ENCODE assay signal across 13 cellular contexts in genomic region chr1:247322849-247323586, GRCh38. TPM values are rescaled to one million over a fixed set of nuclear protein-coding genes. Genes with fewer than 3 reads are reported as not detected.
DNase-seq lines count a peak whose midpoint lies in the region; ATAC-seq and TF ChIP-seq lines count a peak whose summit lies in the region.
"Had no signal": no experiment of that assay in that cellular context is flagged by ENCODE, and none has a peak within 500 bp of the region (broad histone marks: within the 10 kb centered on the region; RNA-seq: fewer than 3 reads in every experiment).

No MANE protein-coding gene starts in this region.

- POLR2A ChIA-PET in MCF 10A (lab: Yijun Ruan, JAX) = interaction anchor here (1.5 to 1.7 kb wide), 2 partner anchors 8 to 10 kb away, joined by 5 to 7 read pairs; no protein-coding TSS in a partner anchor

- no peaks in the 10 kb centered on the region for H3K9me3 ChIP-seq in mammary epithelial cell (replicated peaks; ENCODE audit: insufficient read depth, low read length)
- H3K9me3 ChIP-seq in upper lobe of right lung = no peaks in the 10 kb centered on the region
- H3K9me3 ChIP-seq: Peyer's patch, stomach had no signal

- peaks cover 3% of the 10 kb centered on the region for H3K79me2 ChIP-seq in mammary epithelial cell (ENCODE audit: insufficient read depth, low read length)

- H3K4me1 Mint-ChIP-seq in MCF 10A (ENCODE audit: insufficient read depth, unreplicated experiment) = no peaks in the 10 kb centered on the region

- no peak overlapping the region for H3K9ac ChIP-seq in mammary epithelial cell (ENCODE audit: insufficient read depth, low read length)

- DNase-seq in MCF 10A (ENCODE audit: unreplicated experiment) (no peak), mammary epithelial cell (no peak), upper lobe of right lung (peak; percentile 40), NCI-H1930 (lab: John Stamatoyannopoulos, UW) (no peak), pons (ENCODE audit: low spot score) (no peak), dorsolateral prefrontal cortex (no peak)
- DNase-seq in activated T-cell treated with anti-CD3 and anti-CD28 coated beads, Interleukin-2, amount 50 U/mL, for 48 hours = peak; percentile 54 to 62
- DNase-seq: brain microvascular endothelial cell, naive B cell, NCI-H2081, Peyer's patch, stomach had no signal

- H3K27me3 Mint-ChIP-seq in MCF 10A (ENCODE audit: insufficient read depth, unreplicated experiment) = no peaks in the 10 kb centered on the region
- H3K27me3 Mint-ChIP-seq: naive B cell had no signal

- H3K36me3 ChIP-seq in mammary epithelial cell (ENCODE audit: insufficient read depth, low read length) (peaks cover 12% of the 10 kb centered on the region), upper lobe of right lung (peaks cover 66% of the 10 kb centered on the region)

- H3K4me3 ChIP-seq in mammary epithelial cell (replicated peaks in 1 of 3; ENCODE audit: insufficient read depth in 1 of 3, low read depth in 2 of 3, low read length in 3 of 3) (no peak overlapping the region), upper lobe of right lung (no peak overlapping the region), dorsolateral prefrontal cortex (no peak overlapping the region)
- H3K4me3 ChIP-seq: Peyer's patch, stomach had no signal

- no peak overlapping the region for H3K4me2 ChIP-seq in mammary epithelial cell (ENCODE audit: insufficient read depth, low read depth, low read length)

- H3K9me3 Mint-ChIP-seq in MCF 10A (ENCODE audit: unreplicated experiment) = no peaks in the 10 kb centered on the region
- H3K9me3 Mint-ChIP-seq: naive B cell had no signal

- no peaks in the 10 kb centered on the region for H4K20me1 ChIP-seq in mammary epithelial cell (ENCODE audit: insufficient read depth, low read length)

- ATAC-seq in HG03095 (IDR thresholded peaks at IDR 0.05; ENCODE audit: unreplicated experiment) (peak; percentile 46), upper lobe of right lung (no peak)

- TF ChIP-seq CTCF in MCF 10A (IDR thresholded peaks at IDR 0.05; ENCODE audit: unreplicated experiment) = no peak
- TF ChIP-seq CTCF in mammary epithelial cell (conservative IDR thresholded peaks at IDR 0.05 in 1 of 2, IDR thresholded peaks at IDR 0.05 in 1 of 2; ENCODE audit: extremely low read depth in 1 of 2, insufficient read depth in 1 of 2, low read depth in 1 of 2, low read length in 2 of 2) = no peak
- TF ChIP-seq CTCF in upper lobe of right lung (IDR thresholded peaks at IDR 0.05) = no peak
- no peak for TF ChIP-seq CTCF in dorsolateral prefrontal cortex (IDR thresholded peaks at IDR 0.05 in 54 of 56, conservative IDR thresholded peaks at IDR 0.05 in 2 of 56; ENCODE audit: low read depth in 1 of 56, partially characterized antibody in 56 of 56)

- H3K27ac Mint-ChIP-seq in MCF 10A (ENCODE audit: low read depth, unreplicated experiment) = peak overlapping the region; percentile 53

- no TSS peak for BruUV-seq in MCF 10A (replicated peaks; lab: Mats Ljungman, UMichigan)
- no TSS peak for BruUV-seq in mammary epithelial cell (replicated peaks; lab: Mats Ljungman, UMichigan)

- no peaks in the 10 kb centered on the region for H3K27me3 ChIP-seq in mammary epithelial cell (ENCODE audit: insufficient read depth, low read length)
- H3K27me3 ChIP-seq in upper lobe of right lung = no peaks in the 10 kb centered on the region
- H3K27me3 ChIP-seq in dorsolateral prefrontal cortex = no peaks in the 10 kb centered on the region
- H3K27me3 ChIP-seq: brain microvascular endothelial cell, Peyer's patch, stomach had no signal

- no peak overlapping the region for H3K4me3 Mint-ChIP-seq in MCF 10A (ENCODE audit: unreplicated experiment)
- H3K4me3 Mint-ChIP-seq: naive B cell had no signal

- no peak overlapping the region for H2AFZ ChIP-seq in mammary epithelial cell (ENCODE audit: low read depth, low read length)

- dilution Hi-C loops in mammary epithelial cell (cut with HindIII; ENCODE audit: low sequenced_read_pairs) = no loop called here

- CTCF ChIA-PET in MCF 10A (lab: Yijun Ruan, JAX) = interaction anchor here (0.6 to 1.6 kb wide), 4 partner anchors 9 to 594 kb away, joined by 3 to 5 read pairs (median 4); no protein-coding TSS in a partner anchor
- CTCF ChIA-PET in mammary epithelial cell (lab: Charles Lee; ENCODE audit: low non-redundant PET) = no interaction called here

- intact Hi-C loops in MCF 10A (cut with micrococcal nuclease) (no loop called here), mammary epithelial cell (cut with micrococcal nuclease) (no loop called here), upper lobe of right lung (cut with DNase I) (no loop called here), dorsolateral prefrontal cortex (cut with DNase I) (no loop called here)

- WGBS in mammary epithelial cell (ENCODE audit: low coverage, missing lambda C conversion rate) = 86% methylated on average over 12 of the region's 12 CpGs

- H3K4me1 ChIP-seq in mammary epithelial cell (ENCODE audit: insufficient read depth, low read length) (no peaks in the 10 kb centered on the region), upper lobe of right lung (no peaks in the 10 kb centered on the region)
- H3K4me1 ChIP-seq: Peyer's patch, stomach had no signal

- in situ Hi-C loops in mammary epithelial cell (cut with MboI; ENCODE audit: low sequenced_read_pairs in 2 of 2) = no loop called here

- H3K27ac ChIP-seq in mammary epithelial cell (ENCODE audit: insufficient read depth, low read depth, low read length) (no peak overlapping the region), upper lobe of right lung (no peak overlapping the region), dorsolateral prefrontal cortex (no peak overlapping the region)
- H3K27ac ChIP-seq: brain microvascular endothelial cell, Peyer's patch, stomach had no signal

- peaks cover 91% of the 10 kb centered on the region for H3K36me3 Mint-ChIP-seq in MCF 10A (ENCODE audit: insufficient read depth, unreplicated experiment)

RNA-seq across cellular contexts. Expression of gene ZNF496, which starts 8.6 kb away (rescaled TPM):
- total RNA-seq in MCF 10A (2022) (58.0 and 67.2 TPM in 2 replicates), mammary epithelial cell (10 to 100 TPM; 18.3 to 23.8 TPM), upper lobe of right lung (28.0 TPM), dorsolateral prefrontal cortex (10 to 100 TPM; 18.3 to 43.2 (median 27.3) TPM)
- 8.2 TPM for polyA plus RNA-seq in mammary epithelial cell
- polyA minus RNA-seq in mammary epithelial cell = 16.2 TPM

Comparison
In these comparisons a context has a peak if more than half of its experiments do, and no peak if none do; other contexts are left out.
1. DNase-seq: peak in activated T-cell treated with anti-CD3 and anti-CD28 coated beads, Interleukin-2, amount 50 U/mL, for 48 hours (2 of 2) and upper lobe of right lung (single experiment); none in MCF 10A (single experiment), mammary epithelial cell (single experiment), NCI-H1930 (0 of 2), pons (single experiment) and dorsolateral prefrontal cortex (0 of 10).